ENCODE assay signal across 26 cellular contexts in the genomic region with DNA sequence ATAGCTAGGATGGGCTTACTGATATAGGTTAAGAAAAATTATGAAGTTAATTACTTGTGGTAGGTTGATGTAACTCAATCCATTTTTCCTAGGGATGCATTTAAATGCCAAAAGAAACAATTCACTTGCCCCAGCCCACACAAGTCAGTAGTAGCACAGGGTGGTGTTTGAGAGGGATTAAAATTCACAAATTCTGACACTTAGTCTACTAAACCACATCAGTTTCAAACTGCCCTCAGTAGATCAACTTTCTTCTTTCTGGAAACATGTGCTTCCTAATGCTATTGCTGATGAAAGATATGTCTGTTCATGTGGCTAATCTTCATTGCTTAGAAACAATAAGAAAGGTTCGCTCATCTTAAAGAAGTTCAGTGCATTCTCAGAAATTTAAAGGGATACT.
"Had no signal": no experiment of that assay in that cellular context is flagged by ENCODE, and none has a peak within 500 bp of the region (broad histone marks: within the 10 kb centered on the region; RNA-seq: fewer than 3 reads in every experiment).

No MANE protein-coding gene starts in this region.

- H3K27ac ChIP-seq: body of pancreas, Peyer's patch, RWPE1, SJSA1, WERI-Rb-1 had no signal

- H3K27me3 Mint-ChIP-seq: activated CD8-positive, alpha-beta memory T cell treated with anti-CD3 and anti-CD28 coated beads, Interleukin-2, amount 10 ng/mL, durations not matched to agents 7 days and 5 days; activated naive CD4-positive, alpha-beta T cell treated with anti-CD3 and anti-CD28 coated beads, Interleukin-2, amount 50 U/mL, for 24 hours; activated T-cell treated with anti-CD3 and anti-CD28 coated beads, Interleukin-2, amount 50 U/mL, for 24 hours had no signal

- H3K4me1 Mint-ChIP-seq: activated CD8-positive, alpha-beta memory T cell treated with anti-CD3 and anti-CD28 coated beads, Interleukin-2, amount 10 ng/mL, durations not matched to agents 7 days and 5 days; activated naive CD4-positive, alpha-beta T cell treated with anti-CD3 and anti-CD28 coated beads, Interleukin-2, amount 50 U/mL, for 24 hours had no signal

- H3K4me1 ChIP-seq: body of pancreas, Peyer's patch, SJSA1 had no signal

- H3K36me3 Mint-ChIP-seq: activated CD8-positive, alpha-beta memory T cell treated with anti-CD3 and anti-CD28 coated beads, Interleukin-2, amount 10 ng/mL, durations not matched to agents 7 days and 5 days; activated naive CD4-positive, alpha-beta T cell treated with anti-CD3 and anti-CD28 coated beads, Interleukin-2, amount 50 U/mL, for 24 hours had no signal

- H3K36me3 ChIP-seq: Peyer's patch, SJSA1, WERI-Rb-1 had no signal

- DNase-seq: activated CD4-positive, alpha-beta T cell treated with anti-CD3 and anti-CD28 coated beads for 48 hours; activated CD4-positive, alpha-beta T cell treated with anti-CD3 and anti-CD28 coated beads, Interleukin-2, amount 50 U/mL, for 48 hours; activated CD4-positive, CD25-positive, alpha-beta regulatory T cell treated with anti-CD3 and anti-CD28 coated beads, Interleukin-2, amount 50 U/mL, for 72 hours; activated CD8-positive, alpha-beta memory T cell treated with anti-CD3 and anti-CD28 coated beads, Interleukin-2, amount 10 ng/mL, durations not matched to agents 7 days and 5 days; activated effector memory CD4-positive, alpha-beta T cell treated with Interleukin-2 at 50 U/mL for 16 hours; activated naive CD4-positive, alpha-beta T cell; activated T-cell treated with anti-CD3 and anti-CD28 coated beads, Interleukin-2, amount 50 U/mL, for 24 hours; aorta; body of pancreas; central memory CD4-positive, alpha-beta T cell; NCI-H1048; NCI-H1417 treated with DMSO at 0.1 percent for 48 hours; NCI-H1694 treated with DMSO at 0.1 percent for 48 hours; NCI-H2029 treated with DMSO at 0.1 percent for 48 hours; NCI-H345; NCI-H510A; NCI-H526 treated with DMSO at 0.1 percent for 48 hours; NCI-H82; Peyer's patch; Right ventricle myocardium superior; T-helper 1 cell; WERI-Rb-1 had no signal

- ATAC-seq: activated CD8-positive, alpha-beta memory T cell treated with anti-CD3 and anti-CD28 coated beads, Interleukin-2, amount 10 ng/mL, durations not matched to agents 7 days and 5 days; body of pancreas had no signal

- H3K9me3 ChIP-seq: body of pancreas, Peyer's patch, SJSA1 had no signal

- H3K9me3 Mint-ChIP-seq: activated T-helper 1 cell treated with anti-CD3 and anti-CD28 coated beads, Interleukin-12 subunit alpha, Interleukin-12 subunit beta, Interleukin-2, Interleukin-4 antibody, amounts not matched to agents 30 ng/mL and 10 ng/mL and 1 ng/mL, durations not matched to agents 14 hours and 24 hours and 36 hours had no signal

- H3K4me3 Mint-ChIP-seq: activated CD8-positive, alpha-beta memory T cell treated with anti-CD3 and anti-CD28 coated beads, Interleukin-2, amount 10 ng/mL, durations not matched to agents 7 days and 5 days; activated naive CD4-positive, alpha-beta T cell treated with anti-CD3 and anti-CD28 coated beads, Interleukin-2, amount 50 U/mL, for 24 hours; activated T-cell treated with anti-CD3 and anti-CD28 coated beads, Interleukin-2, amount 50 U/mL, for 24 hours; activated T-helper 1 cell treated with anti-CD3 and anti-CD28 coated beads, Interleukin-12 subunit alpha, Interleukin-12 subunit beta, Interleukin-2, Interleukin-4 antibody, amounts not matched to agents 30 ng/mL and 10 ng/mL and 1 ng/mL, durations not matched to agents 14 hours and 24 hours and 36 hours had no signal

- H3K4me3 ChIP-seq: body of pancreas, Peyer's patch, SJSA1 had no signal

- H3K27me3 ChIP-seq: body of pancreas, Peyer's patch, SJSA1 had no signal

- H3K27ac Mint-ChIP-seq: activated CD8-positive, alpha-beta memory T cell treated with anti-CD3 and anti-CD28 coated beads, Interleukin-2, amount 10 ng/mL, durations not matched to agents 7 days and 5 days; activated naive CD4-positive, alpha-beta T cell treated with anti-CD3 and anti-CD28 coated beads, Interleukin-2, amount 50 U/mL, for 24 hours; activated T-cell treated with anti-CD3 and anti-CD28 coated beads, Interleukin-2, amount 50 U/mL, for 24 hours; activated T-helper 1 cell treated with anti-CD3 and anti-CD28 coated beads, Interleukin-12 subunit alpha, Interleukin-12 subunit beta, Interleukin-2, Interleukin-4 antibody, amounts not matched to agents 30 ng/mL and 10 ng/mL and 1 ng/mL, durations not matched to agents 14 hours and 24 hours and 36 hours had no signal
